In the genomic region with DNA sequence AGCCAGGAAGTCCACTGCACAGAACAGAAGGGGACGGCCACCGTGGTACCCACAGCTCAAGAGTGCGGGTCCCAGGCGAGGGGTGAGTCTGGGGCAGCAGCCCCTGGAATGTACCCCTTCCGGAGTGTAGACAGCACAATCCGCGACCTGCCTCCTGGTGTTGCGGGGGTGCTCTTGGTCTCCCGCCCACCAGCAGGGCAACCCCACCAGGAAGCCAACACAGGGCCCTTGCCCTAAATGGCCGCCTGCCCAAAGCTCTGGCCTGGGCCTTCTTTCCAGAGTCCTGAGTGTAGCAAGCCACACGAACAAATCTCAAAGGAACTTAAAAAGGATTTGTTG, we compare ENCODE assay signal across 1 cellular context.
TF ChIP-seq lines count a peak whose summit lies in the region.

No MANE protein-coding gene starts in this region.

TF ChIP-seq in GM23338, 12 proteins besides CTCF, POLR2A, EP300 and RAD21 (continued from another document):
- TF ChIP-seq, protein P1, sequence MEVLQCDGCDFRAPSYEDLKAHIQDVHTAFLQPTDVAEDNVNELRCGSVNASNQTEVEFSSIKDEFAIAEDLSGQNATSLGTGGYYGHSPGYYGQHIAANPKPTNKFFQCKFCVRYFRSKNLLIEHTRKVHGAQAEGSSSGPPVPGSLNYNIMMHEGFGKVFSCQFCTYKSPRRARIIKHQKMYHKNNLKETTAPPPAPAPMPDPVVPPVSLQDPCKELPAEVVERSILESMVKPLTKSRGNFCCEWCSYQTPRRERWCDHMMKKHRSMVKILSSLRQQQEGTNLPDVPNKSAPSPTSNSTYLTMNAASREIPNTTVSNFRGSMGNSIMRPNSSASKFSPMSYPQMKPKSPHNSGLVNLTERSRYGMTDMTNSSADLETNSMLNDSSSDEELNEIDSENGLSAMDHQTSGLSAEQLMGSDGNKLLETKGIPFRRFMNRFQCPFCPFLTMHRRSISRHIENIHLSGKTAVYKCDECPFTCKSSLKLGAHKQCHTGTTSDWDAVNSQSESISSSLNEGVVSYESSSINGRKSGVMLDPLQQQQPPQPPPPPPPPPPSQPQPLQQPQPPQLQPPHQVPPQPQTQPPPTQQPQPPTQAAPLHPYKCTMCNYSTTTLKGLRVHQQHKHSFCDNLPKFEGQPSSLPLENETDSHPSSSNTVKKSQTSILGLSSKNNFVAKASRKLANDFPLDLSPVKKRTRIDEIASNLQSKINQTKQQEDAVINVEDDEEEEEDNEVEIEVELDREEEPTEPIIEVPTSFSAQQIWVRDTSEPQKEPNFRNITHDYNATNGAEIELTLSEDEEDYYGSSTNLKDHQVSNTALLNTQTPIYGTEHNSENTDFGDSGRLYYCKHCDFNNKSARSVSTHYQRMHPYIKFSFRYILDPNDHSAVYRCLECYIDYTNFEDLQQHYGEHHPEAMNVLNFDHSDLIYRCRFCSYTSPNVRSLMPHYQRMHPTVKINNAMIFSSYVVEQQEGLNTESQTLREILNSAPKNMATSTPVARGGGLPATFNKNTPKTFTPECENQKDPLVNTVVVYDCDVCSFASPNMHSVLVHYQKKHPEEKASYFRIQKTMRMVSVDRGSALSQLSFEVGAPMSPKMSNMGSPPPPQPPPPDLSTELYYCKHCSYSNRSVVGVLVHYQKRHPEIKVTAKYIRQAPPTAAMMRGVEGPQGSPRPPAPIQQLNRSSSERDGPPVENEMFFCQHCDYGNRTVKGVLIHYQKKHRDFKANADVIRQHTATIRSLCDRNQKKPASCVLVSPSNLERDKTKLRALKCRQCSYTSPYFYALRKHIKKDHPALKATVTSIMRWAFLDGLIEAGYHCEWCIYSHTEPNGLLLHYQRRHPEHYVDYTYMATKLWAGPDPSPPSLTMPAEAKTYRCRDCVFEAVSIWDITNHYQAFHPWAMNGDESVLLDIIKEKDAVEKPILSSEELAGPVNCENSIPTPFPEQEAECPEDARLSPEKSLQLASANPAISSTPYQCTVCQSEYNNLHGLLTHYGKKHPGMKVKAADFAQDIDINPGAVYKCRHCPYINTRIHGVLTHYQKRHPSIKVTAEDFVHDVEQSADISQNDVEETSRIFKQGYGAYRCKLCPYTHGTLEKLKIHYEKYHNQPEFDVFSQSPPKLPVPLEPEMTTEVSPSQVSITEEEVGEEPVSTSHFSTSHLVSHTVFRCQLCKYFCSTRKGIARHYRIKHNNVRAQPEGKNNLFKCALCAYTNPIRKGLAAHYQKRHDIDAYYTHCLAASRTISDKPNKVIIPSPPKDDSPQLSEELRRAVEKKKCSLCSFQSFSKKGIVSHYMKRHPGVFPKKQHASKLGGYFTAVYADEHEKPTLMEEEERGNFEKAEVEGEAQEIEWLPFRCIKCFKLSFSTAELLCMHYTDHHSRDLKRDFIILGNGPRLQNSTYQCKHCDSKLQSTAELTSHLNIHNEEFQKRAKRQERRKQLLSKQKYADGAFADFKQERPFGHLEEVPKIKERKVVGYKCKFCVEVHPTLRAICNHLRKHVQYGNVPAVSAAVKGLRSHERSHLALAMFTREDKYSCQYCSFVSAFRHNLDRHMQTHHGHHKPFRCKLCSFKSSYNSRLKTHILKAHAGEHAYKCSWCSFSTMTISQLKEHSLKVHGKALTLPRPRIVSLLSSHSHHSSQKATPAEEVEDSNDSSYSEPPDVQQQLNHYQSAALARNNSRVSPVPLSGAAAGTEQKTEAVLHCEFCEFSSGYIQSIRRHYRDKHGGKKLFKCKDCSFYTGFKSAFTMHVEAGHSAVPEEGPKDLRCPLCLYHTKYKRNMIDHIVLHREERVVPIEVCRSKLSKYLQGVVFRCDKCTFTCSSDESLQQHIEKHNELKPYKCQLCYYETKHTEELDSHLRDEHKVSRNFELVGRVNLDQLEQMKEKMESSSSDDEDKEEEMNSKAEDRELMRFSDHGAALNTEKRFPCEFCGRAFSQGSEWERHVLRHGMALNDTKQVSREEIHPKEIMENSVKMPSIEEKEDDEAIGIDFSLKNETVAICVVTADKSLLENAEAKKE (CRISPR knock-in tag; IDR thresholded peaks at IDR 0.05): no peak
- TF ChIP-seq, protein P2, sequence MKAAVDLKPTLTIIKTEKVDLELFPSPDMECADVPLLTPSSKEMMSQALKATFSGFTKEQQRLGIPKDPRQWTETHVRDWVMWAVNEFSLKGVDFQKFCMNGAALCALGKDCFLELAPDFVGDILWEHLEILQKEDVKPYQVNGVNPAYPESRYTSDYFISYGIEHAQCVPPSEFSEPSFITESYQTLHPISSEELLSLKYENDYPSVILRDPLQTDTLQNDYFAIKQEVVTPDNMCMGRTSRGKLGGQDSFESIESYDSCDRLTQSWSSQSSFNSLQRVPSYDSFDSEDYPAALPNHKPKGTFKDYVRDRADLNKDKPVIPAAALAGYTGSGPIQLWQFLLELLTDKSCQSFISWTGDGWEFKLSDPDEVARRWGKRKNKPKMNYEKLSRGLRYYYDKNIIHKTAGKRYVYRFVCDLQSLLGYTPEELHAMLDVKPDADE (IDR thresholded peaks at IDR 0.05): no peak
- TF ChIP-seq NANOG (IDR thresholded peaks at IDR 0.05; ENCODE audit: borderline replicate concordance) (no peak), EZH2phosphoT487 (IDR thresholded peaks at IDR 0.05; ENCODE audit: unreplicated experiment) (no peak), JUNB (IDR thresholded peaks at IDR 0.05; ENCODE audit: unreplicated experiment) (no peak), ZNF114 (CRISPR knock-in tag; IDR thresholded peaks at IDR 0.05) (no peak), EZH2 (IDR thresholded peaks at IDR 0.05; ENCODE audit: low read depth, unreplicated experiment) (no peak)
- TF ChIP-seq, protein P3, sequence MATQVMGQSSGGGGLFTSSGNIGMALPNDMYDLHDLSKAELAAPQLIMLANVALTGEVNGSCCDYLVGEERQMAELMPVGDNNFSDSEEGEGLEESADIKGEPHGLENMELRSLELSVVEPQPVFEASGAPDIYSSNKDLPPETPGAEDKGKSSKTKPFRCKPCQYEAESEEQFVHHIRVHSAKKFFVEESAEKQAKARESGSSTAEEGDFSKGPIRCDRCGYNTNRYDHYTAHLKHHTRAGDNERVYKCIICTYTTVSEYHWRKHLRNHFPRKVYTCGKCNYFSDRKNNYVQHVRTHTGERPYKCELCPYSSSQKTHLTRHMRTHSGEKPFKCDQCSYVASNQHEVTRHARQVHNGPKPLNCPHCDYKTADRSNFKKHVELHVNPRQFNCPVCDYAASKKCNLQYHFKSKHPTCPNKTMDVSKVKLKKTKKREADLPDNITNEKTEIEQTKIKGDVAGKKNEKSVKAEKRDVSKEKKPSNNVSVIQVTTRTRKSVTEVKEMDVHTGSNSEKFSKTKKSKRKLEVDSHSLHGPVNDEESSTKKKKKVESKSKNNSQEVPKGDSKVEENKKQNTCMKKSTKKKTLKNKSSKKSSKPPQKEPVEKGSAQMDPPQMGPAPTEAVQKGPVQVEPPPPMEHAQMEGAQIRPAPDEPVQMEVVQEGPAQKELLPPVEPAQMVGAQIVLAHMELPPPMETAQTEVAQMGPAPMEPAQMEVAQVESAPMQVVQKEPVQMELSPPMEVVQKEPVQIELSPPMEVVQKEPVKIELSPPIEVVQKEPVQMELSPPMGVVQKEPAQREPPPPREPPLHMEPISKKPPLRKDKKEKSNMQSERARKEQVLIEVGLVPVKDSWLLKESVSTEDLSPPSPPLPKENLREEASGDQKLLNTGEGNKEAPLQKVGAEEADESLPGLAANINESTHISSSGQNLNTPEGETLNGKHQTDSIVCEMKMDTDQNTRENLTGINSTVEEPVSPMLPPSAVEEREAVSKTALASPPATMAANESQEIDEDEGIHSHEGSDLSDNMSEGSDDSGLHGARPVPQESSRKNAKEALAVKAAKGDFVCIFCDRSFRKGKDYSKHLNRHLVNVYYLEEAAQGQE (IDR thresholded peaks at IDR 0.05; ENCODE audit: unreplicated experiment): no peak
